ENCODE assay signal across 6 cellular contexts in the genomic region with DNA sequence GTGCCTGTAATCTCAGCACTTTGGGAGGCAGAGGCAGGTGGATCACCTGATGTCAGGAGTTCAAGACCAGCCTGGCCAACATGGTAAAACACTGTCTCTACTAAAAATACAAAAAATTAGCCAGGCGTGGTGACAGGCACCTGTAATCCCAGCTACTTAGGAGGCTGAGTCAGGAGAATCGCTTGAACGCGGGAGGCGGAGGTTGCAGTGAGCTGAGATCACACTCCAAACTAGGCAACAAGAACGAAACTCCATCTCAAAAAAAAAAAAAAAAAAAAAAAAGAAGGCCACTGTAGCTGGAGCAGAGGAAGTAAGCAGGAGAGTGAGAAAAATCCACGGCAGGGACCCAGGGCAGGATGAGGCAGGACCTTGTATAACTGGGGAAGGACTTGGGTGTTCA. TPM values are rescaled to one million over a fixed set of nuclear protein-coding genes. Genes with fewer than 3 reads are reported as not detected.
"Had no signal": no experiment of that assay in that cellular context is flagged by ENCODE, and none has a peak within 500 bp of the region (broad histone marks: within the 10 kb centered on the region; RNA-seq: fewer than 3 reads in every experiment).

No MANE protein-coding gene starts in this region.

RNA-seq across cellular contexts. Expression of a gene that starts 8.3 kb away (rescaled TPM):
- total RNA-seq: Right ventricle myocardium superior, SJSA1 had no signal

RNA-seq across cellular contexts. Expression of a gene that starts 12.2 kb away (rescaled TPM):
- total RNA-seq: Peyer's patch, Right ventricle myocardium superior, SJSA1 had no signal

RNA-seq across cellular contexts. Expression of a gene that starts 40.4 kb away (rescaled TPM):
- total RNA-seq: M059J, PC-3, Peyer's patch, Right ventricle myocardium superior, SJSA1 had no signal
- polyA plus RNA-seq: SK-N-SH had no signal
